10 cellular contexts compared by ENCODE assay signal in genomic region chr11:68750988-68751325, GRCh38. TPM values are rescaled to one million over a fixed set of nuclear protein-coding genes. Genes with fewer than 3 reads are reported as not detected.
A peak's percentile ranks its signal among the peaks of the same experiment; 100 is the strongest.
DNase-seq lines count a peak whose midpoint lies in the region; TF ChIP-seq lines count a peak whose summit lies in the region.
"Had no signal": no experiment of that assay in that cellular context is flagged by ENCODE, and none has a peak within 500 bp of the region (broad histone marks: within the 10 kb centered on the region; RNA-seq: fewer than 3 reads in every experiment).

No MANE protein-coding gene starts in this region.

- H3K4me1 Mint-ChIP-seq in activated naive CD4-positive, alpha-beta T cell treated with anti-CD3 and anti-CD28 coated beads, Interleukin-2, amount 10 ng/mL, durations not matched to agents 7 days and 5 days, result peaks cover 15% of the 10 kb centered on the region

- TF ChIP-seq CTCF in VCaP (conservative IDR thresholded peaks at IDR 0.05), result no peak
- no peak for TF ChIP-seq CTCF in smooth muscle cell (IDR thresholded peaks at IDR 0.05; ENCODE audit: borderline replicate concordance, insufficient read depth, poor library complexity, severe bottlenecking)

- H4K20me1 ChIP-seq in smooth muscle cell (ENCODE audit: low read depth), result no peaks in the 10 kb centered on the region

- peaks cover 20% of the 10 kb centered on the region for H3K36me3 Mint-ChIP-seq in activated naive CD4-positive, alpha-beta T cell treated with anti-CD3 and anti-CD28 coated beads, Interleukin-2, amount 10 ng/mL, durations not matched to agents 7 days and 5 days

- CTCF ChIA-PET in activated naive CD4-positive, alpha-beta T cell treated with anti-CD3 and anti-CD28 coated beads, Interleukin-2, amount 10 ng/mL, durations not matched to agents 7 days and 5 days (lab: Charles Lee), result no interaction called here

- H3K27me3 ChIP-seq in H7 (ENCODE audit: control insufficient read depth, insufficient read depth, low read length) (no peaks in the 10 kb centered on the region), iPS DF 6.9 (ENCODE audit: control insufficient read depth, insufficient read depth, low read length) (no peaks in the 10 kb centered on the region), smooth muscle cell (ENCODE audit: low read depth) (no peaks in the 10 kb centered on the region)

- no peak overlapping the region for H3K27ac Mint-ChIP-seq in activated naive CD4-positive, alpha-beta T cell treated with anti-CD3 and anti-CD28 coated beads, Interleukin-2, amount 10 ng/mL, durations not matched to agents 7 days and 5 days
- H3K27ac Mint-ChIP-seq: activated CD8-positive, alpha-beta memory T cell treated with anti-CD3 and anti-CD28 coated beads, Interleukin-2, amount 10 ng/mL, durations not matched to agents 7 days and 5 days had no signal

- peak overlapping the region; percentile 63 for H3K4me3 ChIP-seq in H7 (ENCODE audit: insufficient read depth, low read depth, low read length)
- H3K4me3 ChIP-seq in iPS DF 6.9 (ENCODE audit: low read length), result peak overlapping the region; percentile 51; the same call in 1 of the 2 replicates
- peak overlapping the region; percentile 53 for H3K4me3 ChIP-seq in smooth muscle cell

- H3K9me3 ChIP-seq in iPS DF 6.9 (ENCODE audit: control insufficient read depth, insufficient read depth, low read length) (no peaks in the 10 kb centered on the region), smooth muscle cell (replicated peaks; ENCODE audit: low read depth) (no peaks in the 10 kb centered on the region)

- no peak overlapping the region for H2AFZ ChIP-seq in smooth muscle cell (ENCODE audit: low read depth)

- no peaks in the 10 kb centered on the region for H3K79me2 ChIP-seq in smooth muscle cell (ENCODE audit: low read depth)

- peaks cover 13% of the 10 kb centered on the region for H3K36me3 ChIP-seq in H7 (replicated peaks; ENCODE audit: control insufficient read depth, insufficient read depth, low read length)
- peaks cover 6% of the 10 kb centered on the region; the same call in 1 of the 2 replicates for H3K36me3 ChIP-seq in iPS DF 6.9 (ENCODE audit: control insufficient read depth, insufficient read depth, low read length)
- no peaks in the 10 kb centered on the region for H3K36me3 ChIP-seq in smooth muscle cell (ENCODE audit: low read depth)

- WGBS in iPS DF 6.9 (ENCODE audit: insufficient coverage, insufficient read length), result no CpG with 5 or more reads among the region's 24 CpGs
- WGBS in smooth muscle cell (ENCODE audit: low lambda C conversion rate), result no CpG with 5 or more reads among the region's 24 CpGs

- peaks cover 18% of the 10 kb centered on the region for H3K27me3 Mint-ChIP-seq in activated naive CD4-positive, alpha-beta T cell treated with anti-CD3 and anti-CD28 coated beads, Interleukin-2, amount 10 ng/mL, durations not matched to agents 7 days and 5 days

- DNase-seq in H7 (no peak), iPS DF 6.9 (ENCODE audit: low read depth, low spot score) (no peak), smooth muscle cell (lab: John Stamatoyannopoulos, UW; ENCODE audit: unreplicated experiment) (no peak), superior temporal gyrus (ENCODE audit: extremely low spot score) (no peak)
- no peak for DNase-seq in activated CD8-positive, alpha-beta memory T cell treated with anti-CD3 and anti-CD28 coated beads for 24 hours
- DNase-seq in activated CD4-positive, CD25-positive, alpha-beta regulatory T cell treated with anti-CD3 and anti-CD28 coated beads, Interleukin-2, amount 50 U/mL, for 72 hours, result no peak
- DNase-seq in activated naive CD4-positive, alpha-beta T cell treated with anti-CD3 and anti-CD28 coated beads, Interleukin-2, amount 10 ng/mL, durations not matched to agents 7 days and 5 days, result no peak
- DNase-seq: NCI-H1105 had no signal

- H3K9ac ChIP-seq in smooth muscle cell (ENCODE audit: low read depth), result no peak overlapping the region

- H3K4me1 ChIP-seq in iPS DF 6.9 (ENCODE audit: control insufficient read depth, insufficient read depth, low read length) (no peaks in the 10 kb centered on the region), smooth muscle cell (ENCODE audit: low read depth) (no peaks in the 10 kb centered on the region)

- H3K27ac ChIP-seq in VCaP (peak overlapping the region; percentile 82), iPS DF 6.9 (ENCODE audit: low read length) (no peak overlapping the region), smooth muscle cell (ENCODE audit: low read depth) (no peak overlapping the region)

- no peak overlapping the region for H3K4me3 Mint-ChIP-seq in activated naive CD4-positive, alpha-beta T cell treated with anti-CD3 and anti-CD28 coated beads, Interleukin-2, amount 10 ng/mL, durations not matched to agents 7 days and 5 days

- H3K4me2 ChIP-seq in smooth muscle cell, result peak overlapping the region; percentile 85

- no peaks in the 10 kb centered on the region for H3K9me3 Mint-ChIP-seq in activated naive CD4-positive, alpha-beta T cell treated with anti-CD3 and anti-CD28 coated beads, Interleukin-2, amount 10 ng/mL, durations not matched to agents 7 days and 5 days

- H3F3A ChIP-seq in smooth muscle cell (ENCODE audit: low read depth), result no peaks in the 10 kb centered on the region

RNA-seq across cellular contexts. Expression of gene TESMIN, which starts 0.4 kb away (rescaled TPM):
- total RNA-seq in H7 (2014; rRNA removed; shearing (Covaris generic)), result 63.7 and 91.0 TPM in 2 replicates
- 0.45 and 1.3 TPM in 2 replicates for total RNA-seq in smooth muscle cell
- 1.6 and 4.8 TPM in 2 replicates for polyA plus RNA-seq in smooth muscle cell

Comparison
In these comparisons a context has a peak if more than half of its experiments do, and no peak if none do; other contexts are left out.
1. RNA of gene TESMIN, which starts 0.4 kb away (total RNA-seq): 63.7 to 91.0 TPM in H7; 0.45 to 1.3 TPM in smooth muscle cell; every median in the first group is over 10 times any median in the second.
2. Peak in every context shown above with its lines, with median percentiles within 50 percentile points of each other: H3K4me3 ChIP-seq.